Comparison of ENCODE assay signal across 8 cellular contexts in genomic region chr10:71319042-71319799, GRCh38. TPM values are rescaled to one million over a fixed set of nuclear protein-coding genes. Genes with fewer than 3 reads are reported as not detected.
DNase-seq lines count a peak whose midpoint lies in the region; ATAC-seq and TF ChIP-seq lines count a peak whose summit lies in the region.

Gene SLC29A3, plus strand, starts transcription at chr10:71319259. Its CDS starts 51 bp downstream, at chr10:71319310.

- H3K4me1 ChIP-seq in gastroesophageal sphincter (peaks cover 0 to 29% (median 14%) of the 10 kb centered on the region in 3 donors), neutrophil (ENCODE audit: control insufficient read depth in 1 of 2, insufficient read depth in 1 of 2, low read depth in 1 of 2, low read length in 1 of 2) (peaks cover 11 to 32% of the 10 kb centered on the region in 2 experiments)

- peak; percentile 79 for ATAC-seq in GM21576 (IDR thresholded peaks at IDR 0.05; ENCODE audit: unreplicated experiment)
- ATAC-seq in gastroesophageal sphincter: peak; percentile 93

- DNase-seq in DMS53 treated with DMSO at 0.1 percent for 48 hours (lab: John Stamatoyannopoulos, UW; ENCODE audit: unreplicated experiment) (peak; percentile 79), SHP77 treated with DMSO at 0.1 percent for 48 hours (lab: John Stamatoyannopoulos, UW) (peak; percentile 19), substantia nigra (lab: John Stamatoyannopoulos, UW) (peak in 47 of 49 donors; percentile 23 to 86 (median 69))
- peak; percentile 71 for DNase-seq in activated gamma-delta T cell treated with anti-CD3 and anti-CD28 coated beads, Interleukin-2, amount 50 U/mL, for 16 hours (ENCODE audit: low read depth)

- whole genome bisulfite sequencing in gastroesophageal sphincter (ENCODE audit: low coverage in 1 of 2), 2 donors: 0 to 1% methylated on average over 1 to 17 of the region's 62 CpGs

- H3K27me3 ChIP-seq in gastroesophageal sphincter (no peaks in the 10 kb centered on the region), neutrophil (no peaks in the 10 kb centered on the region)

- H3K4me3 ChIP-seq in gastroesophageal sphincter (peak within 1 kb of the TSS; percentile 56 to 66), neutrophil (ENCODE audit: low read depth in 1 of 2, low read length in 1 of 2) (peak within 1 kb of the TSS; percentile 56 to 61)

- H3K27ac ChIP-seq in KOPT-K1 (ENCODE audit: low read depth, low read length, poor library complexity, severe bottlenecking) (peak within 1 kb of the TSS; percentile 45), gastroesophageal sphincter (peak within 1 kb of the TSS; percentile 9 to 89 (median 80)), neutrophil (peak within 1 kb of the TSS; percentile 29), substantia nigra (ENCODE audit: low read depth, low read length, poor library complexity, severe bottlenecking) (peak within 1 kb of the TSS; percentile 89)

- TF ChIP-seq POLR2A in gastroesophageal sphincter (IDR thresholded peaks at IDR 0.05): peak; percentile 77 to 81

- no peaks in the 10 kb centered on the region for H3K9me3 ChIP-seq in KOPT-K1 (ENCODE audit: insufficient read depth, low read length, poor library complexity, severe bottlenecking)
- H3K9me3 ChIP-seq in gastroesophageal sphincter: no peaks in the 10 kb centered on the region
- H3K9me3 ChIP-seq in neutrophil: no peaks in the 10 kb centered on the region

- H3K36me3 ChIP-seq in KOPT-K1 (ENCODE audit: insufficient read depth, low read length) (peaks cover 4% of the 10 kb centered on the region; the same call in 1 of the 2 replicates), gastroesophageal sphincter (peaks cover 0 to 18% of the 10 kb centered on the region in 2 donors), neutrophil (no peaks in the 10 kb centered on the region)

- no peak for TF ChIP-seq EP300 in gastroesophageal sphincter (IDR thresholded peaks at IDR 0.05)

- TF ChIP-seq CTCF in gastroesophageal sphincter (IDR thresholded peaks at IDR 0.05) (peak in 3 of 4 experiments; percentile 60 to 72 (median 71)), neutrophil (IDR thresholded peaks at IDR 0.05) (peak; percentile 59)

RNA-seq across cellular contexts. Expression of gene SLC29A3, which starts in this region (rescaled TPM):
- 1 to 10 TPM; 3.3 to 9.8 (median 4.9) TPM for total RNA-seq in gastroesophageal sphincter

Comparison
In these comparisons a context has a peak if more than half of its experiments do, and no peak if none do; other contexts are left out.
1. Peak in every context shown above with its lines: DNase-seq, ATAC-seq, H3K4me3 ChIP-seq and H3K27ac ChIP-seq.
2. DNase-seq: peak in every context shown above with its lines; median percentile 79 in DMS53 treated with DMSO at 0.1 percent for 48 hours; 71 in activated gamma-delta T cell treated with anti-CD3 and anti-CD28 coated beads, Interleukin-2, amount 50 U/mL, for 16 hours; 69 in substantia nigra; 19 in SHP77 treated with DMSO at 0.1 percent for 48 hours.
3. H3K27ac ChIP-seq: peak in every context shown above with its lines; median percentile 89 in substantia nigra; 80 in gastroesophageal sphincter; 45 in KOPT-K1; 29 in neutrophil.